ENCODE assay signal across 1 cellular context in the genomic region with DNA sequence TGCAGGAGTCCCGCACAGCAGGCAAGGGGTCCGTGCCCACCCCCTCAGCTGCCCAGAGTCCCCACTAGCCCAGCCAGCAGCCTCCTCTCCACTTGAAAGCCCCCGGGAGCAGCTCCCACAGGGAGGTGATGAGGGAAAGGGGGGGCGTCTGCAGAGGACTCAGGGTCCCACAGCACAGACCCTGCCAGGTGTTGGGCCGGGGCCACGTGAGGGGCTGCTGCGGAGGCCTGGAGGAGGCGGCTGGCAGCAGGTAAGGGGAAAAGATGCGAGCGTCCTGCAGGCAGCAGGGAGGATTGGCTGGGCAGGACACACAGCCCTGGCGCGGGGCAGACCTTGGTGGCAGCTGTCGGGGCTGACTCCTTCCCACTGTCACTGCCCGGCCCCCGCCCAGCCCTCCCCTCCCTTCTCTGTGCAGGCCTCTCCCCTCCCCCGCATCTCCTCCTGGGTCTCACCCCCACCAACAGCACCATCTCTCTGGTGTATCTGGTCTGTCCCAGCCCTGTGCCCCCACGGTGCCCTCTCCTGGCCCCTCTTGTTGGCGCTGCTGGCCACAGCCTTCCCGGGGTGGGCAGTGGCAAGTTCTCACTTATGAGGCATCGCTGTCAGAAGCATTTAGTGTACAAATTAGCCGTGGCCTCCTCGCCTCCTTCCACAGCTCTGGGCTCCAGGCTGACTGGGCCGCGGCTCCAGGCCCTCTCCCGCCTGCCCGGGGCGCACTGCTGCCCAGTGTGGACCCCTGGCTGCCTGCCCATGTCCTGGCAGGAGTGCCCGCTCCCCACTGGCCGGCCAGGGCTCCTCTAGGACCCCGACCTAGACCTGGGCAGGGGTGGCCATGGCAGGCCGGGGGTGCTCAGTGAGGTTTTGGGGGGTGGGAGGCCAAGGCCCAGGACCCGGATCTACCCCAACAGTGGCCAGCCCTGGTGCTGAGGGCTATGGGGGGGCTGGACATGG.
TF ChIP-seq lines count a peak whose summit lies in the region.

No MANE protein-coding gene starts in this region.

TF ChIP-seq in K562, 482 proteins besides CTCF, POLR2A, EP300 and RAD21:
- no peak for TF ChIP-seq STAT5A (IDR thresholded peaks at IDR 0.05; ENCODE audit: borderline replicate concordance, low read length)
- TF ChIP-seq, protein P1, sequence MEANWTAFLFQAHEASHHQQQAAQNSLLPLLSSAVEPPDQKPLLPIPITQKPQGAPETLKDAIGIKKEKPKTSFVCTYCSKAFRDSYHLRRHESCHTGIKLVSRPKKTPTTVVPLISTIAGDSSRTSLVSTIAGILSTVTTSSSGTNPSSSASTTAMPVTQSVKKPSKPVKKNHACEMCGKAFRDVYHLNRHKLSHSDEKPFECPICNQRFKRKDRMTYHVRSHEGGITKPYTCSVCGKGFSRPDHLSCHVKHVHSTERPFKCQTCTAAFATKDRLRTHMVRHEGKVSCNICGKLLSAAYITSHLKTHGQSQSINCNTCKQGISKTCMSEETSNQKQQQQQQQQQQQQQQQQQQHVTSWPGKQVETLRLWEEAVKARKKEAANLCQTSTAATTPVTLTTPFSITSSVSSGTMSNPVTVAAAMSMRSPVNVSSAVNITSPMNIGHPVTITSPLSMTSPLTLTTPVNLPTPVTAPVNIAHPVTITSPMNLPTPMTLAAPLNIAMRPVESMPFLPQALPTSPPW (CRISPR knock-in tag; IDR thresholded peaks at IDR 0.05) = peak; percentile 50
- TF ChIP-seq, protein P2, sequence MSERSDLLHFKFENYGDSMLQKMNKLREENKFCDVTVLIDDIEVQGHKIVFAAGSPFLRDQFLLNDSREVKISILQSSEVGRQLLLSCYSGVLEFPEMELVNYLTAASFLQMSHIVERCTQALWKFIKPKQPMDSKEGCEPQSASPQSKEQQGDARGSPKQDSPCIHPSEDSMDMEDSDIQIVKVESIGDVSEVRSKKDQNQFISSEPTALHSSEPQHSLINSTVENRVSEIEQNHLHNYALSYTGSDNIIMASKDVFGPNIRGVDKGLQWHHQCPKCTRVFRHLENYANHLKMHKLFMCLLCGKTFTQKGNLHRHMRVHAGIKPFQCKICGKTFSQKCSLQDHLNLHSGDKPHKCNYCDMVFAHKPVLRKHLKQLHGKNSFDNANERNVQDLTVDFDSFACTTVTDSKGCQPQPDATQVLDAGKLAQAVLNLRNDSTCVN (CRISPR knock-in tag; IDR thresholded peaks at IDR 0.05) = no peak
- no peak for TF ChIP-seq HMGN3 (IDR thresholded peaks at IDR 0.05; ENCODE audit: borderline replicate concordance, extremely low read depth, insufficient read length, low read depth, low read length)
- no peak for TF ChIP-seq ARNT (IDR thresholded peaks at IDR 0.05)
- TF ChIP-seq, protein P3, sequence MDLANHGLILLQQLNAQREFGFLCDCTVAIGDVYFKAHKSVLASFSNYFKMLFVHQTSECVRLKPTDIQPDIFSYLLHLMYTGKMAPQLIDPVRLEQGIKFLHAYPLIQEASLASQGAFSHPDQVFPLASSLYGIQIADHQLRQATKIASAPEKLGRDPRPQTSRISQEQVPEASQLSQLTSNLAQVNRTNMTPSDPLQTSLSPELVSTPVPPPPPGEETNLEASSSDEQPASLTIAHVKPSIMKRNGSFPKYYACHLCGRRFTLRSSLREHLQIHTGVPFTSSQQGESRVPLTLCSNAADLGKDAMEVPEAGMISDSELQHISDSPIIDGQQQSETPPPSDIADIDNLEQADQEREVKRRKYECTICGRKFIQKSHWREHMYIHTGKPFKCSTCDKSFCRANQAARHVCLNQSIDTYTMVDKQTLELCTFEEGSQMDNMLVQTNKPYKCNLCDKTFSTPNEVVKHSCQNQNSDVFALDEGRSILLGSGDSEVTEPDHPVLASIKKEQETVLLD (IDR thresholded peaks at IDR 0.05) = no peak
- TF ChIP-seq POLR2G (IDR thresholded peaks at IDR 0.05; ENCODE audit: low read depth, low read length) = peak; percentile 52
- peak; percentile 7 for TF ChIP-seq RBM22 (IDR thresholded peaks at IDR 0.05; ENCODE audit: low read depth, low read length, poor library complexity, severe bottlenecking)
